19 cellular contexts compared by ENCODE assay signal in genomic region chr17:34363183-34363661, GRCh38. TPM values are rescaled to one million over a fixed set of nuclear protein-coding genes. Genes with fewer than 3 reads are reported as not detected.
"Had no signal": no experiment of that assay in that cellular context is flagged by ENCODE, and none has a peak within 500 bp of the region (broad histone marks: within the 10 kb centered on the region; RNA-seq: fewer than 3 reads in every experiment).

TSS of gene CCL1 (minus strand) at chr17:34363233. CDS start at chr17:34363161, 72 bp downstream.

- H3K27me3 ChIP-seq: tibial nerve had no signal

- H3K27ac ChIP-seq: epithelial cell of prostate, tibial nerve, WERI-Rb-1 had no signal

- H3K4me3 ChIP-seq: tibial nerve had no signal

- H3K9me3 ChIP-seq: tibial nerve had no signal

- H3K36me3 ChIP-seq: tibial nerve, WERI-Rb-1 had no signal

- DNase-seq: activated CD8-positive, alpha-beta T cell treated with anti-CD3 and anti-CD28 coated beads, Interleukin-2, amount 10 ng/mL, durations not matched to agents 7 days and 5 days; activated naive CD4-positive, alpha-beta T cell treated with anti-CD3 and anti-CD28 coated beads, Interleukin-2, amount 50 U/mL, for 16 hours; activated T-cell treated with anti-CD3 and anti-CD28 coated beads for 4 hours; head of caudate nucleus; mesenchymal stem cell; occipital lobe; WERI-Rb-1 had no signal

- FAIRE-seq: astrocyte, frontal cortex had no signal

- ATAC-seq: activated CD8-positive, alpha-beta T cell treated with anti-CD3 and anti-CD28 coated beads, Interleukin-2, amount 10 ng/mL, durations not matched to agents 7 days and 5 days; natural killer cell treated with Interleukin-12 subunit alpha and Interleukin-12 subunit beta and Interleukin-15 and Interleukin-18, amount 100 ng/mL, for 72 hours; stimulated activated effector memory CD8-positive, alpha-beta T cell treated with anti-CD3 and anti-CD28 coated beads, Interleukin-12 subunit alpha, Interleukin-12 subunit beta, amount 100 ng/mL, for 72 hours had no signal

RNA-seq across cellular contexts. Expression of gene CCL1, which starts in this region (rescaled TPM):
- total RNA-seq: activated CD8-positive, alpha-beta T cell treated with anti-CD3 and anti-CD28 coated beads, Interleukin-2, amount 10 ng/mL, durations not matched to agents 7 days and 5 days; astrocyte; bronchial epithelial cell; chondrocyte; dermis microvascular lymphatic vessel endothelial cell; frontal cortex; liver; posterior vena cava; tibial nerve had no signal
- polyA plus RNA-seq: adipose tissue, liver had no signal
